ENCODE assay signal across 22 cellular contexts in the genomic region with DNA sequence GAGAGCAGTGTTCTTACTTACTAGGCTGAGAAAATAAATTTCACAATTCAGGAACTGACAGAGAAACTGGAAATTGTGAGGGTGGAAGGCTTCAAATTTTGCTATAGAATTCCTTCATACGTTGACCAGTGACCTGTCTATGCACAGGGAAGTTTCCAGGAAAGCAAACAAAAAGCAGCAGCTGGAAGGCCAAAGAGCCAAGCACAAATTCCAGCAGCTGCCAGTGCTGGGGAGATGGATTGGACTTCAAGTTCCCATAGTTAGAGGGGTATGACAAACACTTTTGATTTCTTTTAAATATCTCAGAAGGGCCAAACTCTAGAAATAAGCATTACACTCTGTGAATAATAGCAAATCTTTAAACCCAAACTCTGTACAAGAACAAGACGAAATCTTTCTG.
"Had no signal": no experiment of that assay in that cellular context is flagged by ENCODE, and none has a peak within 500 bp of the region (broad histone marks: within the 10 kb centered on the region; RNA-seq: fewer than 3 reads in every experiment).

No MANE protein-coding gene starts in this region.

- H3K4me1 Mint-ChIP-seq: activated B cell treated with CpG ODN at 0.5 μM for 24 hours; activated CD4-positive, alpha-beta memory T cell treated with anti-CD3 and anti-CD28 coated beads, Interleukin-2, amount 10 ng/mL, durations not matched to agents 7 days and 5 days; activated CD8-positive, alpha-beta memory T cell treated with anti-CD3 and anti-CD28 coated beads, Interleukin-2, amount 10 ng/mL, durations not matched to agents 7 days and 5 days; activated naive CD8-positive, alpha-beta T cell treated with anti-CD3 and anti-CD28 coated beads, Interleukin-2, amount 10 ng/mL, durations not matched to agents 7 days and 5 days; activated T-helper 17 cell treated with anti-CD3 and anti-CD28 coated beads, Interleukin-2, amount 50 U/mL, for 72 hours; central memory CD8-positive, alpha-beta T cell; memory B cell; naive thymus-derived CD8-positive, alpha-beta T cell; stimulated activated memory B cell treated with anti-CD40 and anti-IgM and Interleukin-4, amounts not matched to agents 10 μg/mL and 1 μg/mL and 100 μg/mL, for 72 hours had no signal

- H3K27ac ChIP-seq: parathyroid adenoma, right lobe of liver, spleen, thoracic aorta, upper lobe of left lung had no signal

- ATAC-seq: activated CD8-positive, alpha-beta memory T cell treated with anti-CD3 and anti-CD28 coated beads, Interleukin-2, amount 10 ng/mL, durations not matched to agents 7 days and 5 days; activated T-helper 17 cell treated with anti-CD3 and anti-CD28 coated beads, Interleukin-2, amount 50 U/mL, for 72 hours; mucosa of descending colon; naive thymus-derived CD8-positive, alpha-beta T cell; right lobe of liver; stimulated activated memory B cell treated with anti-CD40 and anti-IgM and Interleukin-4, amounts not matched to agents 10 μg/mL and 1 μg/mL and 100 μg/mL, for 72 hours had no signal

- H3K36me3 ChIP-seq: right lobe of liver, spleen, thoracic aorta, upper lobe of left lung had no signal

- H3K9me3 Mint-ChIP-seq: activated B cell treated with CpG ODN at 0.5 μM for 24 hours; activated CD4-positive, alpha-beta memory T cell treated with anti-CD3 and anti-CD28 coated beads, Interleukin-2, amount 10 ng/mL, durations not matched to agents 7 days and 5 days; activated naive CD8-positive, alpha-beta T cell treated with anti-CD3 and anti-CD28 coated beads, Interleukin-2, amount 10 ng/mL, durations not matched to agents 7 days and 5 days; activated T-helper 17 cell treated with anti-CD3 and anti-CD28 coated beads, Interleukin-2, amount 50 U/mL, for 72 hours; brain; memory B cell; stimulated activated memory B cell treated with anti-CD40 and anti-IgM and Interleukin-4, amounts not matched to agents 10 μg/mL and 1 μg/mL and 100 μg/mL, for 72 hours had no signal

- H3K27me3 ChIP-seq: right lobe of liver, spleen, upper lobe of left lung had no signal

- H3K9me3 ChIP-seq: mucosa of descending colon, right lobe of liver, spleen, thoracic aorta, upper lobe of left lung had no signal

- H3K4me1 ChIP-seq: parathyroid adenoma, right lobe of liver, spleen, upper lobe of left lung had no signal

- H3K27me3 Mint-ChIP-seq: activated CD4-positive, alpha-beta memory T cell treated with anti-CD3 and anti-CD28 coated beads, Interleukin-2, amount 10 ng/mL, durations not matched to agents 7 days and 5 days; activated CD8-positive, alpha-beta memory T cell treated with anti-CD3 and anti-CD28 coated beads, Interleukin-2, amount 10 ng/mL, durations not matched to agents 7 days and 5 days; activated T-helper 17 cell treated with anti-CD3 and anti-CD28 coated beads, Interleukin-2, amount 50 U/mL, for 72 hours; brain; central memory CD8-positive, alpha-beta T cell had no signal

- H3K36me3 Mint-ChIP-seq: activated CD8-positive, alpha-beta memory T cell treated with anti-CD3 and anti-CD28 coated beads, Interleukin-2, amount 10 ng/mL, durations not matched to agents 7 days and 5 days; activated naive CD8-positive, alpha-beta T cell treated with anti-CD3 and anti-CD28 coated beads, Interleukin-2, amount 10 ng/mL, durations not matched to agents 7 days and 5 days; brain; memory B cell; naive thymus-derived CD8-positive, alpha-beta T cell; stimulated activated memory B cell treated with anti-CD40 and anti-IgM and Interleukin-4, amounts not matched to agents 10 μg/mL and 1 μg/mL and 100 μg/mL, for 72 hours had no signal

- H3K27ac Mint-ChIP-seq: activated B cell treated with CpG ODN at 0.5 μM for 24 hours; activated CD4-positive, alpha-beta memory T cell treated with anti-CD3 and anti-CD28 coated beads, Interleukin-2, amount 10 ng/mL, durations not matched to agents 7 days and 5 days; activated CD8-positive, alpha-beta memory T cell treated with anti-CD3 and anti-CD28 coated beads, Interleukin-2, amount 10 ng/mL, durations not matched to agents 7 days and 5 days; activated naive CD8-positive, alpha-beta T cell treated with anti-CD3 and anti-CD28 coated beads, Interleukin-2, amount 10 ng/mL, durations not matched to agents 7 days and 5 days; activated T-helper 17 cell treated with anti-CD3 and anti-CD28 coated beads, Interleukin-2, amount 50 U/mL, for 72 hours; brain; memory B cell; naive thymus-derived CD8-positive, alpha-beta T cell; stimulated activated memory B cell treated with anti-CD40 and anti-IgM and Interleukin-4, amounts not matched to agents 10 μg/mL and 1 μg/mL and 100 μg/mL, for 72 hours had no signal

- H3K4me3 Mint-ChIP-seq: activated B cell treated with CpG ODN at 0.5 μM for 24 hours; activated CD4-positive, alpha-beta memory T cell treated with anti-CD3 and anti-CD28 coated beads, Interleukin-2, amount 10 ng/mL, durations not matched to agents 7 days and 5 days; activated CD8-positive, alpha-beta memory T cell treated with anti-CD3 and anti-CD28 coated beads, Interleukin-2, amount 10 ng/mL, durations not matched to agents 7 days and 5 days; activated naive CD8-positive, alpha-beta T cell treated with anti-CD3 and anti-CD28 coated beads, Interleukin-2, amount 10 ng/mL, durations not matched to agents 7 days and 5 days; activated T-helper 17 cell treated with anti-CD3 and anti-CD28 coated beads, Interleukin-2, amount 50 U/mL, for 72 hours; brain; central memory CD8-positive, alpha-beta T cell; memory B cell; naive thymus-derived CD8-positive, alpha-beta T cell; stimulated activated memory B cell treated with anti-CD40 and anti-IgM and Interleukin-4, amounts not matched to agents 10 μg/mL and 1 μg/mL and 100 μg/mL, for 72 hours had no signal

- DNase-seq: activated B cell treated with CpG ODN at 0.5 μM for 24 hours; activated CD4-positive, alpha-beta memory T cell treated with anti-CD3 and anti-CD28 coated beads, Interleukin-2, amount 10 ng/mL, durations not matched to agents 7 days and 5 days; activated CD4-positive, alpha-beta T cell treated with anti-CD3 and anti-CD28 coated beads for 4 hours; activated CD8-positive, alpha-beta memory T cell treated with anti-CD3 and anti-CD28 coated beads, Interleukin-2, amount 10 ng/mL, durations not matched to agents 7 days and 5 days; activated naive CD4-positive, alpha-beta T cell; activated naive CD8-positive, alpha-beta T cell treated with anti-CD3 and anti-CD28 coated beads, Interleukin-2, amount 10 ng/mL, durations not matched to agents 7 days and 5 days; anterior cingulate cortex; cortex of kidney; erythroblast; mucosa of descending colon; naive thymus-derived CD8-positive, alpha-beta T cell; right lobe of liver; spleen; stimulated activated CD4-positive, alpha-beta T cell treated with anti-CD3 and anti-CD28 coated beads, Interleukin-4, amount 100 ng/mL, for 4 hours; upper lobe of left lung had no signal

- H3K4me3 ChIP-seq: mucosa of descending colon, right lobe of liver, spleen, thoracic aorta, upper lobe of left lung had no signal
